8 cellular contexts compared by ENCODE assay signal in genomic region chrX:53317365-53318069, GRCh38. TPM values are rescaled to one million over a fixed set of nuclear protein-coding genes. Genes with fewer than 3 reads are reported as not detected.
A peak's percentile ranks its signal among the peaks of the same experiment; 100 is the strongest.
DNase-seq lines count a peak whose midpoint lies in the region; ATAC-seq, FAIRE-seq and TF ChIP-seq lines count a peak whose summit lies in the region.

No MANE protein-coding gene starts in this region.

- H3K9me3 Mint-ChIP-seq in activated naive CD4-positive, alpha-beta T cell treated with anti-CD3 and anti-CD28 coated beads, Interleukin-2, amount 50 U/mL, for 72 hours = no peaks in the 10 kb centered on the region

- ATAC-seq in SK-N-SH treated with all-trans-retinoic acid at 6 μM for 48 hours (peak; percentile 86), Right ventricle myocardium inferior (peak; percentile 71), psoas muscle (peak; percentile 76 to 81 (median 78)), aorta (ENCODE audit: low FRiP score) (peak; percentile 75)
- peak; percentile 81 to 86 for ATAC-seq in activated naive CD4-positive, alpha-beta T cell treated with anti-CD3 and anti-CD28 coated beads, Interleukin-2, amount 50 U/mL, for 72 hours

- H3K27ac ChIP-seq in psoas muscle (no peak overlapping the region), aorta (ENCODE audit: low read depth in 1 of 2, low read length in 2 of 2) (no peak overlapping the region)

- H3K36me3 ChIP-seq in psoas muscle (ENCODE audit: insufficient read depth in 1 of 2, low read depth in 1 of 2) = no peaks in the 10 kb centered on the region
- H3K36me3 ChIP-seq in aorta (ENCODE audit: control insufficient read depth in 1 of 2, insufficient read depth in 2 of 2, low read length in 1 of 2) = no peaks in the 10 kb centered on the region

- 5 to 7% (median 6%) methylated on average over 4 to 10 of the region's 10 CpGs for WGBS in psoas muscle, 3 donors
- WGBS in aorta, 2 donors = 5 to 6% methylated on average over 10 of the region's 10 CpGs

- H3K9me3 ChIP-seq in psoas muscle (no peaks in the 10 kb centered on the region), aorta (ENCODE audit: control insufficient read depth, low read length) (no peaks in the 10 kb centered on the region)

- H3K36me3 Mint-ChIP-seq in activated naive CD4-positive, alpha-beta T cell treated with anti-CD3 and anti-CD28 coated beads, Interleukin-2, amount 50 U/mL, for 72 hours = peaks cover 0 to 10% of the 10 kb centered on the region in 2 donors

- H3K4me3 ChIP-seq in psoas muscle (no peak overlapping the region), aorta (ENCODE audit: low read length in 2 of 2) (no peak overlapping the region)

- H3K27me3 ChIP-seq in psoas muscle (ENCODE audit: insufficient read depth in 3 of 3, low read length in 2 of 3) = peaks cover 0 to 48% (median 0%) of the 10 kb centered on the region in 3 donors
- H3K27me3 ChIP-seq in aorta (ENCODE audit: control insufficient read depth in 1 of 2, insufficient read depth in 2 of 2, low read length in 1 of 2) = no peaks in the 10 kb centered on the region

- intact Hi-C loops in Right ventricle myocardium inferior (cut with DNase I) (loop anchor here (2.0 kb wide), 1 partner anchor 119 kb away; no protein-coding TSS in a partner anchor), psoas muscle (cut with DNase I) (loop anchor here (2.0 to 10.0 kb wide), 2 partner anchors 117 kb away; partner anchors contain the start of gene HSD17B10 (in 2 of the 2)), aorta (cut with DNase I) (loop anchor here (5.0 to 10.0 kb wide), 3 partner anchors 105 to 1737 kb away; partner anchors contain the start of genes RIBC1 (in 1 of the 2) and SMC1A (in 1 of the 2))

- DNase-seq in AG08395 (ENCODE audit: low spot score) (peak; percentile 82), GM18507 (ENCODE audit: extremely low spot score, insufficient read length, low read depth) (peak; percentile 28), HUDEP-2 (lab: John Stamatoyannopoulos, UW; ENCODE audit: unreplicated experiment in 76 of 76) (peak in 53 of 76 experiments; percentile 1 to 60 (median 32)), Right ventricle myocardium inferior (ENCODE audit: missing footprints) (peak; percentile 70), psoas muscle (peak; percentile 67 to 82), aorta (peak; percentile 76 to 88)
- DNase-seq in activated naive CD4-positive, alpha-beta T cell treated with anti-CD3 and anti-CD28 coated beads, Interleukin-2, amount 50 U/mL, for 72 hours (ENCODE audit: low spot score in 2 of 2) = peak in 1 of 2 donors; percentile 73

- peak; percentile 39 for FAIRE-seq in GM18507 (lab: Jason Lieb, UNC)

- no peak overlapping the region for H3K27ac Mint-ChIP-seq in activated naive CD4-positive, alpha-beta T cell treated with anti-CD3 and anti-CD28 coated beads, Interleukin-2, amount 50 U/mL, for 72 hours

- peak; percentile 78 for TF ChIP-seq CTCF in psoas muscle (IDR thresholded peaks at IDR 0.05)

- no peaks in the 10 kb centered on the region for H3K4me1 ChIP-seq in psoas muscle
- no peaks in the 10 kb centered on the region for H3K4me1 ChIP-seq in aorta (ENCODE audit: control insufficient read depth in 1 of 2, insufficient read depth in 2 of 2, low read length in 2 of 2)

TF ChIP-seq in SK-N-SH treated with all-trans-retinoic acid at 6 μM for 48 hours, 23 proteins besides CTCF, POLR2A, EP300 and RAD21 (continues in another document):
- TF ChIP-seq GLIS3 (CRISPR knock-in tag; IDR thresholded peaks at IDR 0.05) (no peak), OSR1 (CRISPR knock-in tag; IDR thresholded peaks at IDR 0.05) (no peak), ZNF8 (CRISPR knock-in tag; IDR thresholded peaks at IDR 0.05) (no peak), SNAI2 (CRISPR knock-in tag; IDR thresholded peaks at IDR 0.05) (no peak), ESRRG (CRISPR knock-in tag; IDR thresholded peaks at IDR 0.05) (no peak), PPARA (CRISPR knock-in tag; IDR thresholded peaks at IDR 0.05; ENCODE audit: borderline replicate concordance) (no peak), ZC3H10 (CRISPR knock-in tag; IDR thresholded peaks at IDR 0.05) (no peak), TCF4 (CRISPR knock-in tag; IDR thresholded peaks at IDR 0.05; ENCODE audit: borderline replicate concordance) (no peak), CSDC2 (CRISPR knock-in tag; IDR thresholded peaks at IDR 0.05) (no peak), POU6F1 (CRISPR knock-in tag; IDR thresholded peaks at IDR 0.05; ENCODE audit: borderline replicate concordance, low read depth) (no peak), ZNF70 (CRISPR knock-in tag; IDR thresholded peaks at IDR 0.05) (no peak), ZFP30 (CRISPR knock-in tag; IDR thresholded peaks at IDR 0.05) (no peak), TOX (CRISPR knock-in tag; IDR thresholded peaks at IDR 0.05; ENCODE audit: borderline replicate concordance) (no peak), ARNTL (CRISPR knock-in tag; IDR thresholded peaks at IDR 0.05; ENCODE audit: borderline replicate concordance, low read depth) (no peak), ZNF565 (CRISPR knock-in tag; conservative IDR thresholded peaks at IDR 0.05; ENCODE audit: low read depth) (no peak), ZFP3 (CRISPR knock-in tag; IDR thresholded peaks at IDR 0.05) (no peak), PATZ1 (CRISPR knock-in tag; IDR thresholded peaks at IDR 0.05; ENCODE audit: borderline replicate concordance) (no peak)
- TF ChIP-seq, protein P1, sequence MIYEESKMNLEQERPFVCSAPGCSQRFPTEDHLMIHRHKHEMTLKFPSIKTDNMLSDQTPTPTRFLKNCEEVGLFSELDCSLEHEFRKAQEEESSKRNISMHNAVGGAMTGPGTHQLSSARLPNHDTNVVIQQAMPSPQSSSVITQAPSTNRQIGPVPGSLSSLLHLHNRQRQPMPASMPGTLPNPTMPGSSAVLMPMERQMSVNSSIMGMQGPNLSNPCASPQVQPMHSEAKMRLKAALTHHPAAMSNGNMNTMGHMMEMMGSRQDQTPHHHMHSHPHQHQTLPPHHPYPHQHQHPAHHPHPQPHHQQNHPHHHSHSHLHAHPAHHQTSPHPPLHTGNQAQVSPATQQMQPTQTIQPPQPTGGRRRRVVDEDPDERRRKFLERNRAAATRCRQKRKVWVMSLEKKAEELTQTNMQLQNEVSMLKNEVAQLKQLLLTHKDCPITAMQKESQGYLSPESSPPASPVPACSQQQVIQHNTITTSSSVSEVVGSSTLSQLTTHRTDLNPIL (CRISPR knock-in tag; IDR thresholded peaks at IDR 0.05; ENCODE audit: low read depth) = no peak
- TF ChIP-seq, protein P2, sequence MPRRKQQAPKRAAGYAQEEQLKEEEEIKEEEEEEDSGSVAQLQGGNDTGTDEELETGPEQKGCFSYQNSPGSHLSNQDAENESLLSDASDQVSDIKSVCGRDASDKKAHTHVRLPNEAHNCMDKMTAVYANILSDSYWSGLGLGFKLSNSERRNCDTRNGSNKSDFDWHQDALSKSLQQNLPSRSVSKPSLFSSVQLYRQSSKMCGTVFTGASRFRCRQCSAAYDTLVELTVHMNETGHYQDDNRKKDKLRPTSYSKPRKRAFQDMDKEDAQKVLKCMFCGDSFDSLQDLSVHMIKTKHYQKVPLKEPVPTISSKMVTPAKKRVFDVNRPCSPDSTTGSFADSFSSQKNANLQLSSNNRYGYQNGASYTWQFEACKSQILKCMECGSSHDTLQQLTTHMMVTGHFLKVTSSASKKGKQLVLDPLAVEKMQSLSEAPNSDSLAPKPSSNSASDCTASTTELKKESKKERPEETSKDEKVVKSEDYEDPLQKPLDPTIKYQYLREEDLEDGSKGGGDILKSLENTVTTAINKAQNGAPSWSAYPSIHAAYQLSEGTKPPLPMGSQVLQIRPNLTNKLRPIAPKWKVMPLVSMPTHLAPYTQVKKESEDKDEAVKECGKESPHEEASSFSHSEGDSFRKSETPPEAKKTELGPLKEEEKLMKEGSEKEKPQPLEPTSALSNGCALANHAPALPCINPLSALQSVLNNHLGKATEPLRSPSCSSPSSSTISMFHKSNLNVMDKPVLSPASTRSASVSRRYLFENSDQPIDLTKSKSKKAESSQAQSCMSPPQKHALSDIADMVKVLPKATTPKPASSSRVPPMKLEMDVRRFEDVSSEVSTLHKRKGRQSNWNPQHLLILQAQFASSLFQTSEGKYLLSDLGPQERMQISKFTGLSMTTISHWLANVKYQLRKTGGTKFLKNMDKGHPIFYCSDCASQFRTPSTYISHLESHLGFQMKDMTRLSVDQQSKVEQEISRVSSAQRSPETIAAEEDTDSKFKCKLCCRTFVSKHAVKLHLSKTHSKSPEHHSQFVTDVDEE (CRISPR knock-in tag; IDR thresholded peaks at IDR 0.05) = no peak

RNA-seq across cellular contexts. Expression of gene IQSEC2, which starts 36.1 kb away (rescaled TPM):
- total RNA-seq in activated naive CD4-positive, alpha-beta T cell treated with anti-CD3 and anti-CD28 coated beads, Interleukin-2, amount 50 U/mL, for 72 hours = under 1 TPM in 1 of 2 donors, not detected in 1; 0.58 TPM
- total RNA-seq in Right ventricle myocardium inferior (11.6 TPM), psoas muscle (10 to 100 TPM; 38.8 to 63.8 (median 47.5) TPM), aorta (10 to 100 TPM; 17.1 to 27.4 TPM)
- polyA plus RNA-seq in psoas muscle (10 to 100 TPM in 2 of 3 donors, 1 to 10 TPM in 1; 8.2 to 41.5 (median 32.3) TPM), aorta (10 to 100 TPM; 15.2 to 15.4 TPM)
